20 cellular contexts compared by ENCODE assay signal in genomic region chr15:100196326-100197058, GRCh38.
A peak's percentile ranks its signal among the peaks of the same experiment; 100 is the strongest.
DNase-seq lines count a peak whose midpoint lies in the region; ATAC-seq, FAIRE-seq and TF ChIP-seq lines count a peak whose summit lies in the region.
"Had no signal": no experiment of that assay in that cellular context is flagged by ENCODE, and none has a peak within 500 bp of the region (broad histone marks: within the 10 kb centered on the region; RNA-seq: fewer than 3 reads in every experiment).

No MANE protein-coding gene starts in this region.

- no peak overlapping the region for H3K4me3 ChIP-seq in kidney (ENCODE audit: low read length in 2 of 2)
- no peak overlapping the region for H3K4me3 ChIP-seq in osteoblast (ENCODE audit: insufficient read depth, low read length)
- H3K4me3 ChIP-seq: A549, GM23248, HAP-1 had no signal

- intact Hi-C loops in kidney (cut with DNase I) = no loop called here

- TF ChIP-seq CTCF in VCaP (conservative IDR thresholded peaks at IDR 0.05) (no peak), kidney (IDR thresholded peaks at IDR 0.05; ENCODE audit: borderline replicate concordance, extremely low read depth, insufficient read depth) (no peak), osteoblast (IDR thresholded peaks at IDR 0.05; ENCODE audit: extremely low read depth, low read depth, low read length) (no peak)

- H3K79me2 ChIP-seq in osteoblast (ENCODE audit: insufficient read depth, low read length) = no peaks in the 10 kb centered on the region

- no peaks in the 10 kb centered on the region for H3K9me3 ChIP-seq in kidney (ENCODE audit: control insufficient read depth in 1 of 2, low read length in 2 of 2)
- no peaks in the 10 kb centered on the region for H3K9me3 ChIP-seq in osteoblast (ENCODE audit: low read depth, low read length)
- H3K9me3 ChIP-seq: A549, Caco-2, HAP-1 had no signal

- peaks cover 0 to 2% of the 10 kb centered on the region in 2 donors for H3K4me1 ChIP-seq in kidney (ENCODE audit: control insufficient read depth in 1 of 2, insufficient read depth in 1 of 2, low read depth in 1 of 2, low read length in 2 of 2)
- no peaks in the 10 kb centered on the region for H3K4me1 ChIP-seq in osteoblast (ENCODE audit: insufficient read depth, low read length)
- H3K4me1 ChIP-seq: A549, Caco-2, HAP-1 had no signal

- no peaks in the 10 kb centered on the region for H3K36me3 ChIP-seq in kidney (ENCODE audit: control insufficient read depth in 1 of 2, insufficient read depth in 2 of 2, low read length in 2 of 2)
- H3K36me3 ChIP-seq in osteoblast (ENCODE audit: insufficient read depth, low read length) = no peaks in the 10 kb centered on the region
- H3K36me3 ChIP-seq: HAP-1 had no signal

- no peak overlapping the region for H2AFZ ChIP-seq in osteoblast (ENCODE audit: low read length)
- H2AFZ ChIP-seq: GM23248 had no signal

- in situ Hi-C loops in KBM-7 (cut with MboI; ENCODE audit: low pct_unique_long_range_greater_than_20kb, low sequenced_read_pairs) = no loop called here

- no peak for FAIRE-seq in kidney (lab: Jason Lieb, UNC)
- FAIRE-seq: D721Med, GM12892 had no signal

- H3K27ac ChIP-seq in VCaP = peak overlapping the region; percentile 42; the same call in 1 of the 2 replicates
- no peak overlapping the region for H3K27ac ChIP-seq in kidney (ENCODE audit: low read depth in 2 of 2, low read length in 2 of 2)
- no peak overlapping the region for H3K27ac ChIP-seq in osteoblast (ENCODE audit: low read depth, low read length)
- H3K27ac ChIP-seq: 22Rv1, A549, C4-2B, GM23248, HL-60 had no signal

- no peaks in the 10 kb centered on the region for H3K27me3 ChIP-seq in osteoblast (ENCODE audit: insufficient read depth, low read length)

- H3K9ac ChIP-seq in kidney (ENCODE audit: low read length in 2 of 2) = no peak overlapping the region
- H3K9ac ChIP-seq: GM23248 had no signal

- H4K20me1 ChIP-seq in osteoblast (ENCODE audit: insufficient read depth, low read length) = no peaks in the 10 kb centered on the region

- DNase-seq in NCI-H1417 (lab: John Stamatoyannopoulos, UW) (peak in 2 of 3 experiments; percentile 51 to 86), NCI-H1417 treated with DMSO at 0.1 percent for 48 hours (lab: John Stamatoyannopoulos, UW) (no peak), kidney (peak; percentile 39), osteoblast (ENCODE audit: insufficient read length, low spot score, missing footprints) (peak; percentile 48), KBM-7 (no peak)
- DNase-seq in stimulated activated naive CD4-positive, alpha-beta T cell (lab: John Stamatoyannopoulos, UW) = no peak
- DNase-seq: AML-193; CD4-positive, alpha-beta T cell; GDM1 had no signal

- H3K4me2 ChIP-seq in osteoblast (ENCODE audit: insufficient read depth, low read length) = no peak overlapping the region
- H3K4me2 ChIP-seq: A549 had no signal

- ATAC-seq in GM21825 (IDR thresholded peaks at IDR 0.05; ENCODE audit: unreplicated experiment) = no peak
- ATAC-seq: A549 had no signal

Comparison
In these comparisons a context has a peak if more than half of its experiments do, and no peak if none do; other contexts are left out.
1. DNase-seq: peak in NCI-H1417 (2 of 3), kidney (single experiment) and osteoblast (single experiment); none in NCI-H1417 treated with DMSO at 0.1 percent for 48 hours (single experiment), stimulated activated naive CD4-positive, alpha-beta T cell (0 of 6) and KBM-7 (single experiment).